ENCODE assay signal across 3 cellular contexts in genomic region chr2:190856985-190857384, GRCh38.
TF ChIP-seq lines count a peak whose summit lies in the region.

No MANE protein-coding gene starts in this region.

TF ChIP-seq in A549, 52 proteins besides CTCF, POLR2A, EP300 and RAD21:
- no peak for TF ChIP-seq HOXA7 (CRISPR knock-in tag; IDR thresholded peaks at IDR 0.05)
- TF ChIP-seq SMC3 (IDR thresholded peaks at IDR 0.05) = no peak
- no peak for TF ChIP-seq POLR2AphosphoS2 (conservative IDR thresholded peaks at IDR 0.05; ENCODE audit: low read length)
- TF ChIP-seq MAX (IDR thresholded peaks at IDR 0.05) = no peak
- TF ChIP-seq RCOR1 (IDR thresholded peaks at IDR 0.05; ENCODE audit: low read depth, low read length) = no peak
- TF ChIP-seq FOXS1 (CRISPR knock-in tag; IDR thresholded peaks at IDR 0.05) = no peak

TF ChIP-seq in IMR-90, 13 proteins besides CTCF, POLR2A, EP300 and RAD21:
- TF ChIP-seq RCOR1 (IDR thresholded peaks at IDR 0.05; ENCODE audit: insufficient replicate concordance, low read length) (no peak), USF2 (IDR thresholded peaks at IDR 0.05; ENCODE audit: low read depth, low read length) (no peak), BHLHE40 (IDR thresholded peaks at IDR 0.05; ENCODE audit: low read depth, low read length) (no peak), SMC3 (IDR thresholded peaks at IDR 0.05; ENCODE audit: low read depth, low read length) (no peak), CHD1 (IDR thresholded peaks at IDR 0.05; ENCODE audit: low read depth, low read length) (no peak), CEBPB (IDR thresholded peaks at IDR 0.05; ENCODE audit: low read depth, low read length) (no peak), FOS (IDR thresholded peaks at IDR 0.05; ENCODE audit: low read depth, low read length) (no peak), NFE2L2 (IDR thresholded peaks at IDR 0.05; ENCODE audit: low read depth, low read length) (no peak), MAFK (IDR thresholded peaks at IDR 0.05; ENCODE audit: low read depth, low read length) (no peak), MAZ (IDR thresholded peaks at IDR 0.05; ENCODE audit: borderline replicate concordance, low read depth, low read length) (no peak), RFX5 (IDR thresholded peaks at IDR 0.05; ENCODE audit: low read depth, low read length) (no peak), MXI1 (IDR thresholded peaks at IDR 0.05; ENCODE audit: borderline replicate concordance, low read depth, low read length) (no peak)
- TF ChIP-seq, protein P1, sequence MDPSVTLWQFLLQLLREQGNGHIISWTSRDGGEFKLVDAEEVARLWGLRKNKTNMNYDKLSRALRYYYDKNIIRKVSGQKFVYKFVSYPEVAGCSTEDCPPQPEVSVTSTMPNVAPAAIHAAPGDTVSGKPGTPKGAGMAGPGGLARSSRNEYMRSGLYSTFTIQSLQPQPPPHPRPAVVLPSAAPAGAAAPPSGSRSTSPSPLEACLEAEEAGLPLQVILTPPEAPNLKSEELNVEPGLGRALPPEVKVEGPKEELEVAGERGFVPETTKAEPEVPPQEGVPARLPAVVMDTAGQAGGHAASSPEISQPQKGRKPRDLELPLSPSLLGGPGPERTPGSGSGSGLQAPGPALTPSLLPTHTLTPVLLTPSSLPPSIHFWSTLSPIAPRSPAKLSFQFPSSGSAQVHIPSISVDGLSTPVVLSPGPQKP (IDR thresholded peaks at IDR 0.05; ENCODE audit: borderline replicate concordance, low read depth, low read length) = no peak

TF ChIP-seq in K562, 482 proteins besides CTCF, POLR2A, EP300 and RAD21:
- TF ChIP-seq TEAD2 (tag; IDR thresholded peaks at IDR 0.05) = no peak
- no peak for TF ChIP-seq FOS (IDR thresholded peaks at IDR 0.05; ENCODE audit: extremely low read depth, insufficient read length)
- no peak for TF ChIP-seq NR2F6 (CRISPR knock-in tag; IDR thresholded peaks at IDR 0.05)
- no peak for TF ChIP-seq MAFK (IDR thresholded peaks at IDR 0.05; ENCODE audit: low read length)
- no peak for TF ChIP-seq ZBED1 (IDR thresholded peaks at IDR 0.05)
- no peak for TF ChIP-seq HOMEZ (CRISPR knock-in tag; IDR thresholded peaks at IDR 0.05)
- no peak for TF ChIP-seq ELF4 (CRISPR knock-in tag; IDR thresholded peaks at IDR 0.05)
- TF ChIP-seq ZNF217 (CRISPR knock-in tag; IDR thresholded peaks at IDR 0.05) = no peak
- no peak for TF ChIP-seq ZNF239 (CRISPR knock-in tag; IDR thresholded peaks at IDR 0.05)
- TF ChIP-seq ZNF507 (tag; conservative IDR thresholded peaks at IDR 0.05) = no peak
- TF ChIP-seq RAD51 (IDR thresholded peaks at IDR 0.05; ENCODE audit: borderline replicate concordance, low read depth) = no peak
TF ChIP-seq in K562: peak in this region for 0.
